In the genomic region with DNA sequence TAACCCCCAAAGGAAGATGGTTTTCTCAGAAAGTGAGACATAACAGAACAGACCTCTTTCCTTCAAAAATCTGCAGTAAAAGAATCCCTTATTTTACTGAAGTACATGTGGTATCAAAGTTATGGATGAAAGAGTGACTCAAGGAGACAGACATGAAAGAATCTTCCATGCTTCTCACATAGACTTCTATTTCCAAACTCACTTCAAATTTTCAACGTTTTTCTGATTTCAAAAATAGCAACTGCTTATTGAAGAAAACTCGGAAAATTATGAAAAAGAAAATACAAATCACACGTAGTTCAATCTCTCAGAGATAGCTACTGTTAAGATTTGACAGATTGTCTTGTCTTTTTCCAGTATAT, we compare ENCODE assay signal across 1 cellular context.
TF ChIP-seq lines count a peak whose summit lies in the region.

No MANE protein-coding gene starts in this region.

TF ChIP-seq in GM12878, 131 proteins besides CTCF, POLR2A, EP300 and RAD21:
- TF ChIP-seq ZNF384 (IDR thresholded peaks at IDR 0.05; ENCODE audit: borderline replicate concordance, low read depth, low read length) (no peak), KAT2A (conservative IDR thresholded peaks at IDR 0.05; ENCODE audit: control insufficient read depth, low read depth, low read length) (no peak), ZZZ3 (IDR thresholded peaks at IDR 0.05; ENCODE audit: control insufficient read depth, insufficient read length, low read depth) (no peak), ETV6 (conservative IDR thresholded peaks at IDR 0.05 in 1 of 2, IDR thresholded peaks at IDR 0.05 in 1 of 2; ENCODE audit: borderline replicate concordance in 1 of 2, low read depth in 1 of 2) (no peak), IKZF1 (conservative IDR thresholded peaks at IDR 0.05) (no peak), SREBF2 (IDR thresholded peaks at IDR 0.05; ENCODE audit: low read length) (no peak)
